ENCODE assay signal across 1 cellular context in genomic region chr3:188396251-188396650, GRCh38.
TF ChIP-seq lines count a peak whose summit lies in the region.

No MANE protein-coding gene starts in this region.

TF ChIP-seq in IMR-90, 13 proteins besides CTCF, POLR2A, EP300 and RAD21:
- TF ChIP-seq ELK1 (IDR thresholded peaks at IDR 0.05; ENCODE audit: borderline replicate concordance, low read depth, low read length) (no peak), MXI1 (IDR thresholded peaks at IDR 0.05; ENCODE audit: borderline replicate concordance, low read depth, low read length) (no peak), FOS (IDR thresholded peaks at IDR 0.05; ENCODE audit: low read depth, low read length) (no peak), BHLHE40 (IDR thresholded peaks at IDR 0.05; ENCODE audit: low read depth, low read length) (no peak), NFE2L2 (IDR thresholded peaks at IDR 0.05; ENCODE audit: low read depth, low read length) (no peak), MAZ (IDR thresholded peaks at IDR 0.05; ENCODE audit: borderline replicate concordance, low read depth, low read length) (no peak), RCOR1 (IDR thresholded peaks at IDR 0.05; ENCODE audit: insufficient replicate concordance, low read length) (no peak), CHD1 (IDR thresholded peaks at IDR 0.05; ENCODE audit: low read depth, low read length) (no peak), RFX5 (IDR thresholded peaks at IDR 0.05; ENCODE audit: low read depth, low read length) (no peak), MAFK (IDR thresholded peaks at IDR 0.05; ENCODE audit: low read depth, low read length) (no peak), SMC3 (IDR thresholded peaks at IDR 0.05; ENCODE audit: low read depth, low read length) (no peak), CEBPB (IDR thresholded peaks at IDR 0.05; ENCODE audit: low read depth, low read length) (no peak)
TF ChIP-seq in IMR-90: peak in this region for 0.
